ENCODE assay signal across 33 cellular contexts in the genomic region with DNA sequence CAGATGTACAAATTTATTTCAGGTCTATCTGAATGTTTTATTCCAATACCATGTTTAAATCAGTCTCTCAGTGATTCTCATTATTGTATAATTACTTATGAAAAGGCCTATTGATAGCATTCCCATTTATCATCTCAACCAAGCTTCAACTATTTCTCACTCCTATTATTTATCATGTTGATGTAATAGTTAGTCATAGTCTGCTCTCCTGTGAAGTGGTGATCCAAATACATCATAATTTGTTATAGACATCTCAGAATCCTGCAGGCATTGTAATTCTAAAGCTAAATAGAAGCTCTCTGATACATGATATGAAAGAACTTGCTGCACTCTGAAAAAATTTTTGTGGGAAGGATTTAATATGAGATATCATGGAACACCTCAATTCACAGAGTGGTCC. TPM values are rescaled to one million over a fixed set of nuclear protein-coding genes. Genes with fewer than 3 reads are reported as not detected.
"Had no signal": no experiment of that assay in that cellular context is flagged by ENCODE, and none has a peak within 500 bp of the region (broad histone marks: within the 10 kb centered on the region; RNA-seq: fewer than 3 reads in every experiment).

No MANE protein-coding gene starts in this region.

- H3K27ac ChIP-seq: dorsolateral prefrontal cortex, epithelial cell of prostate, gastroesophageal sphincter, heart left ventricle, hepatocyte, left lung, ovary, psoas muscle, skin epidermis, spleen, testis, tibial artery had no signal

- H3K9me3 ChIP-seq: gastroesophageal sphincter, heart left ventricle, left lung, ovary, psoas muscle, spleen, testis, tibial artery had no signal

- H3K27me3 ChIP-seq: dorsolateral prefrontal cortex, gastroesophageal sphincter, heart left ventricle, hepatocyte, left lung, ovary, spleen, testis, tibial artery had no signal

- ATAC-seq: esophagus mucosa; gastroesophageal sphincter; heart left ventricle; left cardiac atrium; left lung; natural killer cell; psoas muscle; right cardiac atrium; stimulated activated memory B cell treated with anti-CD40 and anti-IgM and Interleukin-4, amounts not matched to agents 10 μg/mL and 1 μg/mL and 100 μg/mL, for 72 hours; stimulated activated naive CD8-positive, alpha-beta T cell treated with anti-CD3 and anti-CD28 coated beads, Interleukin-15, Interleukin-2, amounts not matched to agents 100 U/mL and 50 U/mL, for 24 hours had no signal

- DNase-seq: dorsolateral prefrontal cortex; effector CD4-positive, alpha-beta T cell; foreskin fibroblast; heart left ventricle; left cardiac atrium; left lung; mesendoderm; midbrain; natural killer cell; occipital lobe; ovary; posterior cingulate gyrus; psoas muscle; right cardiac atrium; spleen; stimulated activated CD4-positive, alpha-beta T cell treated with anti-CD3 and anti-CD28 coated beads, Interleukin-4, amount 100 ng/mL, for 4 hours; stimulated activated naive CD8-positive, alpha-beta T cell treated with anti-CD3 and anti-CD28 coated beads, Interleukin-15, Interleukin-2, amounts not matched to agents 100 U/mL and 50 U/mL, for 24 hours; substantia nigra; testis; tibial artery had no signal

- H3K4me1 ChIP-seq: gastroesophageal sphincter, heart left ventricle, left lung, psoas muscle, spleen, testis, tibial artery had no signal

- H3K36me3 ChIP-seq: gastroesophageal sphincter, heart left ventricle, left lung, ovary, spleen, tibial artery had no signal

- H3K4me3 ChIP-seq: dorsolateral prefrontal cortex, gastroesophageal sphincter, heart left ventricle, hepatocyte, left lung, ovary, psoas muscle, skin epidermis, spleen, testis, tibial artery had no signal

RNA-seq across cellular contexts. Expression of a gene that starts 21.8 kb away (rescaled TPM):
- total RNA-seq: esophagus mucosa, gastroesophageal sphincter, heart left ventricle, hepatocyte, kidney epithelial cell, left cardiac atrium, left lung, lower leg skin, lung microvascular endothelial cell, myocyte, natural killer cell, occipital lobe, ovary, psoas muscle, renal cortical epithelial cell, right cardiac atrium, spleen, urinary bladder had no signal
- polyA plus RNA-seq: heart left ventricle, hepatocyte, neural cell, ovary, psoas muscle, right cardiac atrium, spleen, urinary bladder had no signal

RNA-seq across cellular contexts. Expression of a gene that starts 36.0 kb away (rescaled TPM):
- total RNA-seq: esophagus mucosa, gastroesophageal sphincter, heart left ventricle, kidney epithelial cell, left cardiac atrium, left lung, lower leg skin, lung microvascular endothelial cell, myocyte, natural killer cell, occipital lobe, ovary, psoas muscle, renal cortical epithelial cell, right cardiac atrium, spleen, urinary bladder had no signal
- polyA plus RNA-seq: heart left ventricle, hepatocyte, neural cell, ovary, psoas muscle, right cardiac atrium, spleen, urinary bladder had no signal

RNA-seq across cellular contexts. Expression of a gene that starts 37.0 kb away (rescaled TPM):
- total RNA-seq: dorsolateral prefrontal cortex, esophagus mucosa, gastroesophageal sphincter, heart left ventricle, hepatocyte, kidney epithelial cell, left cardiac atrium, left lung, lower leg skin, lung microvascular endothelial cell, myocyte, natural killer cell, ovary, psoas muscle, renal cortical epithelial cell, right cardiac atrium, spleen, urinary bladder had no signal
- polyA plus RNA-seq: heart left ventricle, hepatocyte, neural cell, ovary, psoas muscle, right cardiac atrium, spleen, urinary bladder had no signal
